Comparison of ENCODE assay signal across 8 cellular contexts in genomic region chr17:68291836-68292688, GRCh38. TPM values are rescaled to one million over a fixed set of nuclear protein-coding genes. Genes with fewer than 3 reads are reported as not detected.
A peak's percentile ranks its signal among the peaks of the same experiment; 100 is the strongest.
DNase-seq lines count a peak whose midpoint lies in the region; ATAC-seq and TF ChIP-seq lines count a peak whose summit lies in the region.

No MANE protein-coding gene starts in this region.

- no peak for TF ChIP-seq CTCF in lower lobe of right lung (IDR thresholded peaks at IDR 0.05)

- H3K4me3 ChIP-seq in ACC112 (ENCODE audit: low read depth, low read length) (peak overlapping the region; percentile 86), lower lobe of right lung (peak overlapping the region; percentile 63)

- H3K27ac Mint-ChIP-seq in activated CD4-positive, alpha-beta T cell treated with anti-CD3 and anti-CD28 coated beads, Interleukin-2, amount 10 ng/mL, durations not matched to agents 24 days and 14 days: peak overlapping the region; percentile 92
- peak overlapping the region; percentile 100 for H3K27ac Mint-ChIP-seq in dendritic cell treated with granulocyte-macrophage colony-stimulating factor and Interleukin-4, amounts not matched to agents 40 ng/mL and 50 ng/mL, for 4 days

- H3K27me3 ChIP-seq in ACC112 (ENCODE audit: insufficient read depth, low read length) (no peaks in the 10 kb centered on the region; the same call in 1 of the 2 replicates), lower lobe of right lung (ENCODE audit: low read depth) (peaks cover 48% of the 10 kb centered on the region)

- DNase-seq in NCI-H345 (lab: John Stamatoyannopoulos, UW) (peak; percentile 76), lower lobe of right lung (peak; percentile 95)
- peak; percentile 97 for DNase-seq in activated CD4-positive, alpha-beta T cell treated with anti-CD3 and anti-CD28 coated beads, Interleukin-2, amount 10 ng/mL, durations not matched to agents 24 days and 14 days
- DNase-seq in stimulated activated CD4-positive, alpha-beta T cell treated with anti-CD3 and anti-CD28 coated beads, TNF-alpha, amount 100 ng/mL, for 24 hours (ENCODE audit: low read depth in 3 of 3): peak; percentile 77 to 87 (median 82)

- peak overlapping the region; percentile 20 for H2AFZ ChIP-seq in ACC112 (ENCODE audit: low read length, unreplicated experiment)

- H3K79me2 ChIP-seq in ACC112 (ENCODE audit: control insufficient read depth, insufficient read depth, low read length, unreplicated experiment): no peaks in the 10 kb centered on the region

- peak overlapping the region; percentile 40; the same call in 1 of the 2 replicates for H3K27ac ChIP-seq in ACC112 (ENCODE audit: low read depth, low read length)
- H3K27ac ChIP-seq in lower lobe of right lung: peak overlapping the region; percentile 92

- ATAC-seq in GM18861 (IDR thresholded peaks at IDR 0.05; ENCODE audit: unreplicated experiment) (peak; percentile 41), HG03064 (IDR thresholded peaks at IDR 0.05; ENCODE audit: low read depth, unreplicated experiment) (peak; percentile 54), lower lobe of right lung (peak; percentile 86 to 93)

- no peaks in the 10 kb centered on the region for H3K36me3 ChIP-seq in ACC112 (ENCODE audit: insufficient read depth, low read length)
- H3K36me3 ChIP-seq in lower lobe of right lung: no peaks in the 10 kb centered on the region

- H3K36me3 Mint-ChIP-seq in activated CD4-positive, alpha-beta T cell treated with anti-CD3 and anti-CD28 coated beads, Interleukin-2, amount 10 ng/mL, durations not matched to agents 24 days and 14 days (ENCODE audit: low read depth): peaks cover 4% of the 10 kb centered on the region
- H3K36me3 Mint-ChIP-seq in dendritic cell treated with granulocyte-macrophage colony-stimulating factor and Interleukin-4, amounts not matched to agents 40 ng/mL and 50 ng/mL, for 4 days (ENCODE audit: low read depth): peaks cover 33% of the 10 kb centered on the region

- H3K4me3 Mint-ChIP-seq in activated CD4-positive, alpha-beta T cell treated with anti-CD3 and anti-CD28 coated beads, Interleukin-2, amount 10 ng/mL, durations not matched to agents 24 days and 14 days: peak overlapping the region; percentile 98
- H3K4me3 Mint-ChIP-seq in dendritic cell treated with granulocyte-macrophage colony-stimulating factor and Interleukin-4, amounts not matched to agents 40 ng/mL and 50 ng/mL, for 4 days: peak overlapping the region; percentile 98

- H3K4me1 ChIP-seq in ACC112 (ENCODE audit: control insufficient read depth, insufficient read depth, low read length, unreplicated experiment): no peaks in the 10 kb centered on the region
- H3K4me1 ChIP-seq in lower lobe of right lung: peaks cover 23% of the 10 kb centered on the region

- H3K9me3 Mint-ChIP-seq in activated CD4-positive, alpha-beta T cell treated with anti-CD3 and anti-CD28 coated beads, Interleukin-2, amount 10 ng/mL, durations not matched to agents 24 days and 14 days: no peaks in the 10 kb centered on the region
- no peaks in the 10 kb centered on the region for H3K9me3 Mint-ChIP-seq in dendritic cell treated with granulocyte-macrophage colony-stimulating factor and Interleukin-4, amounts not matched to agents 40 ng/mL and 50 ng/mL, for 4 days

- H3K27me3 Mint-ChIP-seq in activated CD4-positive, alpha-beta T cell treated with anti-CD3 and anti-CD28 coated beads, Interleukin-2, amount 10 ng/mL, durations not matched to agents 24 days and 14 days: peaks cover 2% of the 10 kb centered on the region
- no peaks in the 10 kb centered on the region for H3K27me3 Mint-ChIP-seq in dendritic cell treated with granulocyte-macrophage colony-stimulating factor and Interleukin-4, amounts not matched to agents 40 ng/mL and 50 ng/mL, for 4 days

- intact Hi-C loops in activated CD4-positive, alpha-beta T cell treated with anti-CD3 and anti-CD28 coated beads, Interleukin-2, amount 10 ng/mL, durations not matched to agents 24 days and 14 days (cut with micrococcal nuclease): loop anchor here (1.0 to 10.0 kb wide), 9 partner anchors 33 to 1033 kb away; partner anchors contain the start of genes ABCA5 and PRKAR1A
- intact Hi-C loops in dendritic cell treated with granulocyte-macrophage colony-stimulating factor and Interleukin-4, amounts not matched to agents 40 ng/mL and 50 ng/mL, for 4 days (cut with micrococcal nuclease): loop anchor here (5.0 kb wide), 1 partner anchor 55 kb away; no protein-coding TSS in a partner anchor
- intact Hi-C loops in lower lobe of right lung (cut with DNase I): no loop called here

- H3K4me1 Mint-ChIP-seq in activated CD4-positive, alpha-beta T cell treated with anti-CD3 and anti-CD28 coated beads, Interleukin-2, amount 10 ng/mL, durations not matched to agents 24 days and 14 days: peaks cover 55% of the 10 kb centered on the region
- H3K4me1 Mint-ChIP-seq in dendritic cell treated with granulocyte-macrophage colony-stimulating factor and Interleukin-4, amounts not matched to agents 40 ng/mL and 50 ng/mL, for 4 days (ENCODE audit: low read depth): peaks cover 55% of the 10 kb centered on the region

- no peaks in the 10 kb centered on the region for H3K9me3 ChIP-seq in lower lobe of right lung

RNA-seq across cellular contexts. Expression of gene ARSG, which starts 0.8 kb away (rescaled TPM):
- 5.6 and 7.1 TPM in 2 replicates for total RNA-seq in activated CD4-positive, alpha-beta T cell treated with anti-CD3 and anti-CD28 coated beads, Interleukin-2, amount 10 ng/mL, durations not matched to agents 24 days and 14 days
- 4.2 TPM for total RNA-seq in lower lobe of right lung

RNA-seq across cellular contexts. Expression of gene SLC16A6, which starts 1.1 kb away (rescaled TPM):
- total RNA-seq in activated CD4-positive, alpha-beta T cell treated with anti-CD3 and anti-CD28 coated beads, Interleukin-2, amount 10 ng/mL, durations not matched to agents 24 days and 14 days: 2.6 and 2.7 TPM in 2 replicates
- 7.5 TPM for total RNA-seq in lower lobe of right lung

RNA-seq across cellular contexts. Expression of gene AMZ2, which starts 44.2 kb away (rescaled TPM):
- total RNA-seq in activated CD4-positive, alpha-beta T cell treated with anti-CD3 and anti-CD28 coated beads, Interleukin-2, amount 10 ng/mL, durations not matched to agents 24 days and 14 days: 75.8 and 77.5 TPM in 2 replicates
- 55.9 TPM for total RNA-seq in lower lobe of right lung

Comparison
In these comparisons a context has a peak if more than half of its experiments do, and no peak if none do; other contexts are left out.
1. Peak in every context shown above with its lines: DNase-seq, ATAC-seq, H3K4me3 ChIP-seq and H3K27ac ChIP-seq.